In the genomic region with DNA sequence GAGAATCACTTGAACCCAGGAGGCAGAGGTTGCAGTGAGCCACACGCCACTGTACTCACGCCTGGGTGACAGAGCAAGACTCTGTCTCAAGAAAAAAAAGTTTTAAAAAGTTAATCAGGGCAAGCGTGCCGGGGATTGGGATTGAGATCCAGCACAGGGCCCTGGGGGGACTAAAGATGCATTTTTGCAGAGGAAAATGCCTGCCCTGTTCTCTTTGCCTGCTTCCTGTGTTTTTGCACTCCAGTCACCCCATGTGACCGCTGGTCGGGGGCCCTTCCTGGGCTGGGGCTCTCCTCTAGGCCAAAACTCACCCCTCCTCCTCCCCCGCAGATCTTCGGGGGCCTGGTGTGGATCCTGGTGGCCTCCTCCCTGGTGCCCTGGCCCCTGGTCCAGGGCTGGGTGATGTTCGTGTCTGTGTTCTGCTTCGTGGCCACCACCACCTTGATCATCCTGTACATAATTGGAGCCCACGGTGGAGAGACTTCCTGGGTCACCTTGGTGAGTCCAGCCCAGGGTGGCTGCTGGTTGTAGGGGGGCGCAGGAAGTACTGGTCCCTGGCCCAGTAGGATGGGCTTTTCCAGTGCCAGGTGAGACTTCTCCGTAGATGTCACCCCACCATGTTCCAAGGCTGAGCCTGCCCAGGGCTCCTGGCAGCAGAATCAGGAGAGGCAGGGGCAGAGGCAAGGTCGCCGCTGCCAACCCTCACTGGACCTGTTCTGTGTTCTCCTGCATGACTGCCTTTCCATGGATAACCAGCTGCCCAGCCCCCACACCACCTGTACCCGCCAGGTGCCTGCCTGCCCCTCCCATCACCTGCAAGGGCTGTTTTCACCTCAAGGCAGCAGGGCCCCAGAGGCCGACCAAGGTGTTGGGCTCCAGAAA, we compare ENCODE assay signal across 14 cellular contexts. TPM values are rescaled to one million over a fixed set of nuclear protein-coding genes. Genes with fewer than 3 reads are reported as not detected.
DNase-seq lines count a peak whose midpoint lies in the region; ATAC-seq and TF ChIP-seq lines count a peak whose summit lies in the region.
"Had no signal": no experiment of that assay in that cellular context is flagged by ENCODE, and none has a peak within 500 bp of the region (broad histone marks: within the 10 kb centered on the region; RNA-seq: fewer than 3 reads in every experiment).

No MANE protein-coding gene starts in this region.

- H3K27me3 ChIP-seq in BLaER1 (no peaks in the 10 kb centered on the region), esophagus squamous epithelium (peaks cover 0 to 4% (median 0%) of the 10 kb centered on the region in 4 donors)
- no peaks in the 10 kb centered on the region for H3K27me3 ChIP-seq in CD4-positive, CD25-positive, alpha-beta regulatory T cell (ENCODE audit: control insufficient read depth, insufficient read depth, low read length)
- H3K27me3 ChIP-seq: BE2C had no signal

- no peak overlapping the region for H3K9ac ChIP-seq in BLaER1

- H3K4me2 ChIP-seq in BLaER1: peak overlapping the region; percentile 38

- no peaks in the 10 kb centered on the region for H4K20me1 ChIP-seq in BLaER1

- intact Hi-C loops in esophagus squamous epithelium (cut with DNase I): no loop called here

- no peak for TF ChIP-seq CTCF in esophagus squamous epithelium (IDR thresholded peaks at IDR 0.05)

- H3K9me3 Mint-ChIP-seq in CD4-positive, CD25-positive, alpha-beta regulatory T cell: no peaks in the 10 kb centered on the region

- H3K4me1 ChIP-seq in BLaER1 (peaks cover 16% of the 10 kb centered on the region), esophagus squamous epithelium (peaks cover 22 to 92% (median 31%) of the 10 kb centered on the region in 3 donors)
- peaks cover 36% of the 10 kb centered on the region for H3K4me1 ChIP-seq in CD4-positive, CD25-positive, alpha-beta regulatory T cell (ENCODE audit: control insufficient read depth, insufficient read depth, low read length, poor library complexity, severe bottlenecking)
- H3K4me1 ChIP-seq: BE2C had no signal

- DNase-seq in CD4-positive, CD25-positive, alpha-beta regulatory T cell: no peak
- DNase-seq in NCI-H510A treated with DMSO at 0.1 percent for 48 hours (lab: John Stamatoyannopoulos, UW) (peak; percentile 51), esophagus squamous epithelium (lab: John Stamatoyannopoulos, UW) (no peak), NCI-H226 (no peak), NCI-H82 (lab: John Stamatoyannopoulos, UW) (no peak)
- DNase-seq: activated CD8-positive, alpha-beta memory T cell treated with anti-CD3 and anti-CD28 coated beads, Interleukin-2, amount 10 ng/mL, durations not matched to agents 7 days and 5 days; BE2C; heart right ventricle; NCI-H2081; stimulated activated CD4-positive, alpha-beta T cell treated with anti-CD3 and anti-CD28 coated beads, Interleukin-12 subunit alpha, Interleukin-12 subunit beta, amount 100 ng/mL, for 4 hours had no signal

- H3K27me3 Mint-ChIP-seq in CD4-positive, CD25-positive, alpha-beta regulatory T cell: no peaks in the 10 kb centered on the region
- H3K27me3 Mint-ChIP-seq: activated CD8-positive, alpha-beta memory T cell treated with anti-CD3 and anti-CD28 coated beads, Interleukin-2, amount 10 ng/mL, durations not matched to agents 7 days and 5 days had no signal

- H3K36me3 Mint-ChIP-seq in CD4-positive, CD25-positive, alpha-beta regulatory T cell: peaks cover 43% of the 10 kb centered on the region

- WGBS in esophagus squamous epithelium, 2 donors: 74 to 85% methylated on average over 10 to 11 of the region's 17 CpGs

- ATAC-seq in CD4-positive, CD25-positive, alpha-beta regulatory T cell (ENCODE audit: low read depth in 2 of 2): no peak
- no peak for ATAC-seq in GM21447 (IDR thresholded peaks at IDR 0.05; ENCODE audit: unreplicated experiment)
- ATAC-seq: activated CD8-positive, alpha-beta memory T cell treated with anti-CD3 and anti-CD28 coated beads, Interleukin-2, amount 10 ng/mL, durations not matched to agents 7 days and 5 days; heart right ventricle had no signal

- no peak for TF ChIP-seq POLR2A in esophagus squamous epithelium (IDR thresholded peaks at IDR 0.05)

- no peak overlapping the region for H3K4me3 Mint-ChIP-seq in CD4-positive, CD25-positive, alpha-beta regulatory T cell
- H3K4me3 Mint-ChIP-seq: activated CD8-positive, alpha-beta memory T cell treated with anti-CD3 and anti-CD28 coated beads, Interleukin-2, amount 10 ng/mL, durations not matched to agents 7 days and 5 days had no signal

- peak overlapping the region; percentile 35 to 63 (median 63) for H3K27ac Mint-ChIP-seq in CD4-positive, CD25-positive, alpha-beta regulatory T cell

- H3K4me1 Mint-ChIP-seq in CD4-positive, CD25-positive, alpha-beta regulatory T cell: peaks cover 10 to 90% (median 21%) of the 10 kb centered on the region in 4 donors

- H3K36me3 ChIP-seq in BLaER1: no peaks in the 10 kb centered on the region
- peaks cover 25% of the 10 kb centered on the region for H3K36me3 ChIP-seq in CD4-positive, CD25-positive, alpha-beta regulatory T cell (ENCODE audit: control insufficient read depth, insufficient read depth, low read length)
- H3K36me3 ChIP-seq in esophagus squamous epithelium: peaks cover 0 to 33% (median 0%) of the 10 kb centered on the region in 3 donors
- H3K36me3 ChIP-seq: BE2C, heart right ventricle had no signal

- H3K27ac ChIP-seq in BLaER1 (no peak overlapping the region), esophagus squamous epithelium (peak overlapping the region in 3 of 4 donors; percentile 39 to 63 (median 62))
- peak overlapping the region; percentile 10 for H3K27ac ChIP-seq in CD4-positive, CD25-positive, alpha-beta regulatory T cell (ENCODE audit: insufficient read depth, low read length, poor library complexity, severe bottlenecking)
- H3K27ac ChIP-seq: heart right ventricle, SK-N-MC had no signal

- no peaks in the 10 kb centered on the region for H3K9me3 ChIP-seq in BLaER1
- H3K9me3 ChIP-seq in CD4-positive, CD25-positive, alpha-beta regulatory T cell (ENCODE audit: control insufficient read depth in 2 of 2, low read length in 2 of 2): no peaks in the 10 kb centered on the region
- H3K9me3 ChIP-seq in esophagus squamous epithelium: no peaks in the 10 kb centered on the region
- H3K9me3 ChIP-seq: BE2C, heart right ventricle had no signal

- no peak overlapping the region for H3K4me3 ChIP-seq in BLaER1
- H3K4me3 ChIP-seq in CD4-positive, CD25-positive, alpha-beta regulatory T cell (ENCODE audit: low read depth, low read length): no peak overlapping the region
- no peak overlapping the region for H3K4me3 ChIP-seq in esophagus squamous epithelium
- H3K4me3 ChIP-seq: heart right ventricle, SK-N-MC had no signal

RNA-seq across cellular contexts. Expression of gene MAL, which starts 22.4 kb away (rescaled TPM):
- total RNA-seq in CD4-positive, CD25-positive, alpha-beta regulatory T cell: 130 TPM
- 100 to 1,000 TPM; 173 to 263 (median 213) TPM for polyA plus RNA-seq in CD4-positive, CD25-positive, alpha-beta regulatory T cell
- total RNA-seq in esophagus squamous epithelium: 1,000 to 10,000 TPM in 1 of 4 donors, 100 to 1,000 TPM in 3; 469 to 1,903 (median 516) TPM
- total RNA-seq: subcutaneous adipose tissue had no signal
